1 cellular context compared by ENCODE assay signal in genomic region chr1:21508580-21509350, GRCh38.
A peak's percentile ranks its signal among the peaks of the same experiment; 100 is the strongest.
TF ChIP-seq lines count a peak whose summit lies in the region.

No MANE protein-coding gene starts in this region.

TF ChIP-seq in K562, 482 proteins besides CTCF, POLR2A, EP300 and RAD21 (continued from another document and continues in another):
- TF ChIP-seq ARID4B (CRISPR knock-in tag; IDR thresholded peaks at IDR 0.05) (peak; percentile 41; the same call in 1 of the 2 replicates), NCOA1 (IDR thresholded peaks at IDR 0.05; ENCODE audit: low read depth) (no peak), EGR1 (conservative IDR thresholded peaks at IDR 0.05) (0 out of 2 replicates have a peak, but pooled peaks have one; percentile 21), ATF1 (CRISPR knock-in tag; IDR thresholded peaks at IDR 0.05) (0 out of 2 replicates have a peak, but pooled peaks have one; percentile 17), ATF1 (tag; IDR thresholded peaks at IDR 0.05) (peak; percentile 63), HBP1 (CRISPR knock-in tag; IDR thresholded peaks at IDR 0.05) (0 out of 2 replicates have a peak, but pooled peaks have one; percentile 43), HDAC1 (IDR thresholded peaks at IDR 0.05) (peak in 1 of 2 experiments; percentile 57; a peak in 2 of 4 replicates), BHLHE40 (IDR thresholded peaks at IDR 0.05; ENCODE audit: low read length) (peak; percentile 6; the same call in 1 of the 2 replicates), CBX2 (IDR thresholded peaks at IDR 0.05; ENCODE audit: insufficient read depth, low read length, poor library complexity, severe bottlenecking) (no peak), ETS1 (conservative IDR thresholded peaks at IDR 0.05; ENCODE audit: control insufficient read depth, low read depth, low read length) (0 out of 2 replicates have a peak, but pooled peaks have one; percentile 17), TRIM28 (IDR thresholded peaks at IDR 0.05) (0 out of 2 replicates have a peak, but pooled peaks have one; percentile 29), CREB5 (CRISPR knock-in tag; IDR thresholded peaks at IDR 0.05) (no peak), ZBTB26 (CRISPR knock-in tag; IDR thresholded peaks at IDR 0.05) (0 out of 2 replicates have a peak, but pooled peaks have one; percentile 72), YY1 (IDR thresholded peaks at IDR 0.05; ENCODE audit: borderline replicate concordance in 1 of 3, control insufficient read depth in 1 of 3, extremely low read depth in 1 of 3, insufficient read depth in 3 of 3, insufficient read length in 1 of 3, insufficient replicate concordance in 2 of 3, low read depth in 1 of 3, low read length in 2 of 3) (peak in 1 of 3 experiments; percentile 33), CBFA2T2 (conservative IDR thresholded peaks at IDR 0.05) (no peak), CTCFL (IDR thresholded peaks at IDR 0.05; ENCODE audit: borderline replicate concordance, insufficient read depth, low read depth, low read length, poor library complexity, severe bottlenecking) (peak; percentile 92), BCOR (IDR thresholded peaks at IDR 0.05) (peak; percentile 47; the same call in 1 of the 2 replicates), MAX (CRISPR knock-in tag; IDR thresholded peaks at IDR 0.05) (peak; percentile 55; the same call in 1 of the 2 replicates), JUN (IDR thresholded peaks at IDR 0.05; ENCODE audit: borderline replicate concordance, low read depth, low read length) (no peak), JUN (CRISPR knock-in tag; IDR thresholded peaks at IDR 0.05; ENCODE audit: borderline replicate concordance) (0 out of 2 replicates have a peak, but pooled peaks have one; percentile 69), GTF2A2 (tag; IDR thresholded peaks at IDR 0.05) (no peak), REST (CRISPR knock-in tag; IDR thresholded peaks at IDR 0.05; ENCODE audit: low read depth) (0 out of 2 replicates have a peak, but pooled peaks have one; percentile 26), ZBTB40 (IDR thresholded peaks at IDR 0.05) (no peak), ZBTB40 (CRISPR knock-in tag; IDR thresholded peaks at IDR 0.05) (no peak), MAZ (CRISPR knock-in tag; conservative IDR thresholded peaks at IDR 0.05 in 1 of 2, IDR thresholded peaks at IDR 0.05 in 1 of 2) (peak in 1 of 2 experiments; percentile 55; a peak in 1 of 4 replicates)
